In genomic region chr1:32427264-32427963, GRCh38 we compare ENCODE assay signal across 11 cellular contexts. TPM values are rescaled to one million over a fixed set of nuclear protein-coding genes. Genes with fewer than 3 reads are reported as not detected.
"Had no signal": no experiment of that assay in that cellular context is flagged by ENCODE, and none has a peak within 500 bp of the region (broad histone marks: within the 10 kb centered on the region; RNA-seq: fewer than 3 reads in every experiment).

No MANE protein-coding gene starts in this region.

- H3K36me3 ChIP-seq: adrenal gland, brain microvascular endothelial cell, heart right ventricle had no signal

- H3K27ac ChIP-seq: adrenal gland, brain microvascular endothelial cell, heart right ventricle had no signal

- H3K9me3 Mint-ChIP-seq: activated naive CD4-positive, alpha-beta T cell treated with anti-CD3 and anti-CD28 coated beads, Interleukin-2, amount 10 ng/mL, durations not matched to agents 7 days and 5 days; stimulated activated memory B cell treated with anti-CD40 and anti-IgM and Interleukin-4, amounts not matched to agents 10 μg/mL and 1 μg/mL and 100 μg/mL, for 72 hours had no signal

- DNase-seq: activated CD4-positive, alpha-beta T cell treated with anti-CD3 and anti-CD28 coated beads for 48 hours; activated CD8-positive, alpha-beta T cell treated with anti-CD3 and anti-CD28 coated beads, Interleukin-2, amount 10 ng/mL, durations not matched to agents 7 days and 5 days; activated naive CD4-positive, alpha-beta T cell treated with anti-CD3 and anti-CD28 coated beads, Interleukin-2, amount 10 ng/mL, durations not matched to agents 7 days and 5 days; brain microvascular endothelial cell; islet precursor cell; T1000 had no signal

- H3K4me3 Mint-ChIP-seq: activated CD8-positive, alpha-beta T cell treated with anti-CD3 and anti-CD28 coated beads, Interleukin-2, amount 10 ng/mL, durations not matched to agents 7 days and 5 days; activated naive CD4-positive, alpha-beta T cell treated with anti-CD3 and anti-CD28 coated beads, Interleukin-2, amount 10 ng/mL, durations not matched to agents 7 days and 5 days; neural crest cell had no signal

- H3K4me2 ChIP-seq: smooth muscle cell had no signal

- H3K9me3 ChIP-seq: adrenal gland, heart right ventricle had no signal

- H3K4me1 ChIP-seq: adrenal gland had no signal

- H3K27ac Mint-ChIP-seq: activated CD8-positive, alpha-beta T cell treated with anti-CD3 and anti-CD28 coated beads, Interleukin-2, amount 10 ng/mL, durations not matched to agents 7 days and 5 days; activated naive CD4-positive, alpha-beta T cell treated with anti-CD3 and anti-CD28 coated beads, Interleukin-2, amount 10 ng/mL, durations not matched to agents 7 days and 5 days; stimulated activated memory B cell treated with anti-CD40 and anti-IgM and Interleukin-4, amounts not matched to agents 10 μg/mL and 1 μg/mL and 100 μg/mL, for 72 hours had no signal

- H3K36me3 Mint-ChIP-seq: activated naive CD4-positive, alpha-beta T cell treated with anti-CD3 and anti-CD28 coated beads, Interleukin-2, amount 10 ng/mL, durations not matched to agents 7 days and 5 days; stimulated activated memory B cell treated with anti-CD40 and anti-IgM and Interleukin-4, amounts not matched to agents 10 μg/mL and 1 μg/mL and 100 μg/mL, for 72 hours had no signal

- H3K4me1 Mint-ChIP-seq: activated naive CD4-positive, alpha-beta T cell treated with anti-CD3 and anti-CD28 coated beads, Interleukin-2, amount 10 ng/mL, durations not matched to agents 7 days and 5 days; neural crest cell had no signal

- H3K4me3 ChIP-seq: smooth muscle cell had no signal

RNA-seq across cellular contexts. Expression of gene ZBTB8B, which starts 37.5 kb away (rescaled TPM):
- total RNA-seq: activated CD8-positive, alpha-beta T cell treated with anti-CD3 and anti-CD28 coated beads, Interleukin-2, amount 10 ng/mL, durations not matched to agents 7 days and 5 days had no signal
- polyA plus RNA-seq: smooth muscle cell had no signal
